In the genomic region with DNA sequence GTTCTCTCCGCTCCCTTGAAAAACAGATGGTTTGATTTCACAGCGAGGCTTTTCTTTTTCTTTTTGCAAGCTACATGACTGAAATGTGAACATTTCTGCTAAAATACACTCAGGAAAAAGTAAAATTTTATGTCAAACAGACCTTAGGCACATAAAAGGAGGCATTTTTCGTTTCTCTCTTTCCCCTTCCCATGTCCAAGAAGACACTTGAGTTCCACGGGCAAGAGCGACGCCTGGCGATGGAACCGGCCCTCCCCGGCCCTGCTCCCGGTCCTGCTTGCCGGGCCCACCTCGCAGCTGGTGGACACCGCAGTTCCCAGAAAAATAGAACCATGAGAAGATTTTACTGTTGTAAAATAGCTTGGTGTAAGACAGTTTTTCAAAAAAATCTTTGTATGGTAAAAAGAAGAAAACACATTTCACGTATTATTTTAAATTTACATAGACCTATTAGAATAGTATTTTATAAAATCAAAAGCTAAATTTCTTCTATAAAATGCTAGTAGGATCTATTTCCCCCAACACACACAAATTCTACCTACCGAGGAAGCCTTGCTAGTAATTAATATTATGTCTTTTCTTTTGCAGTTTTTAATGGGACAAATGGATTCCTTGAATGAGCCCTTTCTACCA, we compare ENCODE assay signal across 8 cellular contexts. TPM values are rescaled to one million over a fixed set of nuclear protein-coding genes. Genes with fewer than 3 reads are reported as not detected.
DNase-seq lines count a peak whose midpoint lies in the region; ATAC-seq and TF ChIP-seq lines count a peak whose summit lies in the region.

No MANE protein-coding gene starts in this region.

- DNase-seq in G401 (ENCODE audit: low spot score) = peak; percentile 62
- peak; percentile 14 for DNase-seq in NCI-H128 (lab: John Stamatoyannopoulos, UW; ENCODE audit: unreplicated experiment)
- peak; percentile 37 for DNase-seq in activated T-cell treated with anti-CD3 and anti-CD28 coated beads for 1 hour (ENCODE audit: low read depth)
- DNase-seq in epithelial cell of proximal tubule (ENCODE audit: low read depth) = peak; percentile 50
- peak; percentile 88 for DNase-seq in midbrain (lab: John Stamatoyannopoulos, UW)
- peak in 5 of 6 experiments; percentile 27 to 49 (median 37) for DNase-seq in stimulated activated naive CD4-positive, alpha-beta T cell (lab: John Stamatoyannopoulos, UW)

- in situ Hi-C loops in G401 (cut with HindIII; ENCODE audit: low sequenced_read_pairs) = no loop called here

- ATAC-seq in HG02852 (IDR thresholded peaks at IDR 0.05; ENCODE audit: unreplicated experiment) (no peak), HG02973 (IDR thresholded peaks at IDR 0.05; ENCODE audit: unreplicated experiment) (no peak)

- peak overlapping the region; percentile 66 for H3K4me3 ChIP-seq in epithelial cell of proximal tubule (ENCODE audit: low read depth, low read length)

- peak; percentile 95 for TF ChIP-seq CTCF in epithelial cell of proximal tubule (conservative IDR thresholded peaks at IDR 0.05; ENCODE audit: low read depth, low read length)

RNA-seq across cellular contexts. Expression of gene ALKAL2, which starts 2.3 kb away (rescaled TPM):
- not detected in 2 replicates for total RNA-seq in G401 (2014; rRNA removed; shearing (Covaris generic))
- 0.12 and 0.36 TPM in 2 replicates for total RNA-seq in epithelial cell of proximal tubule

RNA-seq across cellular contexts. Expression of gene ACP1, which starts 25.5 kb away (rescaled TPM):
- 170 and 198 TPM in 2 replicates for total RNA-seq in G401 (2014; rRNA removed; shearing (Covaris generic))
- 100 and 111 TPM in 2 replicates for total RNA-seq in epithelial cell of proximal tubule

RNA-seq across cellular contexts. Expression of gene SH3YL1, which starts 26.4 kb away (rescaled TPM):
- 6.1 and 20.4 TPM in 2 replicates for total RNA-seq in G401 (2014; rRNA removed; shearing (Covaris generic))
- 16.6 and 24.8 TPM in 2 replicates for total RNA-seq in epithelial cell of proximal tubule

Comparison
In these comparisons a context has a peak if more than half of its experiments do, and no peak if none do; other contexts are left out.
1. DNase-seq: peak in every context shown above with its lines; median percentile 88 in midbrain; 62 in G401; 50 in epithelial cell of proximal tubule; 37 in activated T-cell treated with anti-CD3 and anti-CD28 coated beads for 1 hour; 37 in stimulated activated naive CD4-positive, alpha-beta T cell; 14 in NCI-H128.